Comparison of ENCODE assay signal across 1 cellular context in the genomic region with DNA sequence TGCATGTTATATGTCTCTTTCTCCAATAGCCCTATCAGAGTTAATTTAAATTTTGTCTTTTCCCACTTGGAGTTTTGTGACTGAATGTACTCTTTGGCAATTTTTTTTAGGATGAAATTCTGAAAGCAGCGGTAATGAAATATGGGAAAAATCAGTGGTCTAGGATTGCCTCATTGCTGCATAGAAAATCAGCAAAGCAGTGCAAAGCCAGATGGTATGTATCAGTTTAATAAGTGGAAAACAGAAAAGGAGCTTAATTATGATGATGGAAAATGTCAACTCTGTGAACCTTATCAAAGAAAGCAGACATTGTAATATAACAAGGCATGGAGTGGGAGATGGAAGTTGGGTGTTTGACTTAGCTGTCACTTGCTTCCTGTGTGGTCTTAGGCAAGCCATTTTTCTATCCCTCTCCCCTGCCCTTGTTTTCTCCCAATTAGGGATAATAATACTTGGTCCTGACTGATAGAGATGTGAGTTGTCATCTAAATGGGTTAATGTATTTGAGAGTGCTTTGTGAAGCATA.
TF ChIP-seq lines count a peak whose summit lies in the region.

No MANE protein-coding gene starts in this region.

TF ChIP-seq in A549, 52 proteins besides CTCF, POLR2A, EP300 and RAD21:
- no peak for TF ChIP-seq SREBF2 (IDR thresholded peaks at IDR 0.05)
- no peak for TF ChIP-seq POLR2AphosphoS2 (conservative IDR thresholded peaks at IDR 0.05; ENCODE audit: low read length)
- TF ChIP-seq FOSB (CRISPR knock-in tag; IDR thresholded peaks at IDR 0.05), result no peak
- TF ChIP-seq, protein P1, sequence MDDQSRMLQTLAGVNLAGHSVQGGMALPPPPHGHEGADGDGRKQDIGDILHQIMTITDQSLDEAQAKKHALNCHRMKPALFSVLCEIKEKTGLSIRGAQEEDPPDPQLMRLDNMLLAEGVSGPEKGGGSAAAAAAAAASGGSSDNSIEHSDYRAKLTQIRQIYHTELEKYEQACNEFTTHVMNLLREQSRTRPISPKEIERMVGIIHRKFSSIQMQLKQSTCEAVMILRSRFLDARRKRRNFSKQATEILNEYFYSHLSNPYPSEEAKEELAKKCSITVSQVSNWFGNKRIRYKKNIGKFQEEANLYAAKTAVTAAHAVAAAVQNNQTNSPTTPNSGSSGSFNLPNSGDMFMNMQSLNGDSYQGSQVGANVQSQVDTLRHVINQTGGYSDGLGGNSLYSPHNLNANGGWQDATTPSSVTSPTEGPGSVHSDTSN (IDR thresholded peaks at IDR 0.05), result no peak
- no peak for TF ChIP-seq TFCP2L1 (CRISPR knock-in tag; IDR thresholded peaks at IDR 0.05)
- TF ChIP-seq HOXA7 (CRISPR knock-in tag; IDR thresholded peaks at IDR 0.05), result no peak
- TF ChIP-seq EHMT2 (IDR thresholded peaks at IDR 0.05; ENCODE audit: low read depth), result no peak
- TF ChIP-seq CBX8 (IDR thresholded peaks at IDR 0.05), result no peak
- no peak for TF ChIP-seq NPAS2 (CRISPR knock-in tag; IDR thresholded peaks at IDR 0.05; ENCODE audit: borderline replicate concordance)
- TF ChIP-seq, protein P2, sequence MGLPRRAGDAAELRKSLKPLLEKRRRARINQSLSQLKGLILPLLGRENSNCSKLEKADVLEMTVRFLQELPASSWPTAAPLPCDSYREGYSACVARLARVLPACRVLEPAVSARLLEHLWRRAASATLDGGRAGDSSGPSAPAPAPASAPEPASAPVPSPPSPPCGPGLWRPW (IDR thresholded peaks at IDR 0.05), result no peak
- TF ChIP-seq ESRRA (IDR thresholded peaks at IDR 0.05; ENCODE audit: borderline replicate concordance, low read length), result no peak
- no peak for TF ChIP-seq FOSL2 (IDR thresholded peaks at IDR 0.05)
- TF ChIP-seq FOSL2 (CRISPR knock-in tag; IDR thresholded peaks at IDR 0.05), result no peak
- TF ChIP-seq MYC (IDR thresholded peaks at IDR 0.05; ENCODE audit: borderline replicate concordance, low read length), result no peak
- no peak for TF ChIP-seq RARB (CRISPR knock-in tag; IDR thresholded peaks at IDR 0.05)
- no peak for TF ChIP-seq NR3C1 (IDR thresholded peaks at IDR 0.05)
